7 cellular contexts compared by ENCODE assay signal in the genomic region with DNA sequence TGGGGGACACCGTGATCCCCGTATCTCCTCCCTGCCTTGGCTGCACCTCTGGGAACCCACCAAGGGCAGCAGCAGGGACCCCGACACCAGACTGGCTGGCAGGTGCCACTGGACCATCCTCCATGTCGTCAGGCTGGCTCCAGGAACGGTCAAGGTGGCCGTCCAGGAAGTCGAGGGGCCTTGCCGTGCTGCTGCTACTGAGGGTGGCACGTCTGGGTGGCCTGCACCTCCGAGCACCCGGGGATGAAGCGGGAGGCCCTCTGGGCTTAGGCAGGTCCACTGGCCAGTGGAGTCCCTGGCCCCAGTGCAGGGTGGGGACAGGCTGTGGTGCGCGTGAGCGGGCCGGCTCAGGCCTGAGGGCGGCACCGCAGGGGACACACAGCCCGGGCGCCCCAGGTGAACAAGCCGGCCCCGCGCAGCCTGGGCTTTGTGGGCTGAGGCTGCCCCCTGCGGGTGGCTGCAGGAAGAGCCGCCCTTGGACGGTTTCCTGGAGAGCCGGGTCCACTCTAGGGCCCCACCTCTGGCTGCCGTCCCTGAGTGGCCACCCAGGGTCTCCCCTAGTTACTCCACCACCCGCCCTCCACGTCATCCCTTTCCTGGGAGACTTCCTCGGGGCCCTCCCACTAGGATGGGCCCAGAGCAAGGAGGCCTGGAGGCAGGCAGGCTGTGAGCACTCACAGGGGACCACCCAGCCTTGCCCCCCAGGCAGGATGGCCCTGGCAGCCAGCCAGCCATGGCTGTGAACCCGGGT. TPM values are rescaled to one million over a fixed set of nuclear protein-coding genes. Genes with fewer than 3 reads are reported as not detected.
DNase-seq lines count a peak whose midpoint lies in the region; ATAC-seq and TF ChIP-seq lines count a peak whose summit lies in the region.

No MANE protein-coding gene starts in this region.

- no peak overlapping the region for H3K4me3 Mint-ChIP-seq in activated CD8-positive, alpha-beta memory T cell treated with anti-CD3 and anti-CD28 coated beads, Interleukin-2, amount 10 ng/mL, durations not matched to agents 7 days and 5 days
- no peak overlapping the region for H3K4me3 Mint-ChIP-seq in endothelial cell (ENCODE audit: unreplicated experiment)
- no peak overlapping the region for H3K4me3 Mint-ChIP-seq in naive B cell

- no peaks in the 10 kb centered on the region for H3K36me3 Mint-ChIP-seq in activated CD8-positive, alpha-beta memory T cell treated with anti-CD3 and anti-CD28 coated beads, Interleukin-2, amount 10 ng/mL, durations not matched to agents 7 days and 5 days
- H3K36me3 Mint-ChIP-seq in endothelial cell (ENCODE audit: low read depth, unreplicated experiment) (peaks cover 8% of the 10 kb centered on the region), naive B cell (no peaks in the 10 kb centered on the region)

- ATAC-seq in activated CD8-positive, alpha-beta memory T cell treated with anti-CD3 and anti-CD28 coated beads, Interleukin-2, amount 10 ng/mL, durations not matched to agents 7 days and 5 days, result peak; percentile 63
- peak; percentile 78 to 80 for ATAC-seq in naive B cell (ENCODE audit: low read depth in 2 of 2)

- H3K4me1 Mint-ChIP-seq in activated CD8-positive, alpha-beta memory T cell treated with anti-CD3 and anti-CD28 coated beads, Interleukin-2, amount 10 ng/mL, durations not matched to agents 7 days and 5 days, result no peaks in the 10 kb centered on the region
- H3K4me1 Mint-ChIP-seq in endothelial cell (ENCODE audit: unreplicated experiment) (peaks cover 8% of the 10 kb centered on the region), naive B cell (peaks cover 0 to 4% (median 0%) of the 10 kb centered on the region in 3 donors)

- CTCF ChIA-PET in activated CD8-positive, alpha-beta memory T cell treated with anti-CD3 and anti-CD28 coated beads, Interleukin-2, amount 10 ng/mL, durations not matched to agents 7 days and 5 days (lab: Charles Lee), result no interaction called here

- peak; percentile 32 for DNase-seq in NCI-H1092 (lab: John Stamatoyannopoulos, UW)
- peak; percentile 72 for DNase-seq in activated CD8-positive, alpha-beta memory T cell treated with anti-CD3 and anti-CD28 coated beads, Interleukin-2, amount 10 ng/mL, durations not matched to agents 7 days and 5 days
- peak; percentile 85 for DNase-seq in endothelial cell (ENCODE audit: low spot score)
- DNase-seq in naive B cell, result peak; percentile 59
- peak; percentile 88 for DNase-seq in stomach
- no peak for DNase-seq in SKM-1 (lab: John Stamatoyannopoulos, UW; ENCODE audit: unreplicated experiment)

- peaks cover 50 to 74% (median 61%) of the 10 kb centered on the region in 4 donors for H3K4me1 ChIP-seq in stomach

- H3K27ac ChIP-seq in stomach, result peak overlapping the region; percentile 34 to 77 (median 67)

- no peak for TF ChIP-seq EP300 in stomach (IDR thresholded peaks at IDR 0.05)

- 18 to 33% (median 21%) methylated on average over 8 to 32 of the region's 32 CpGs for WGBS in stomach, 5 donors

- no peak for TF ChIP-seq POLR2A in stomach (IDR thresholded peaks at IDR 0.05)

- no peak overlapping the region for H3K4me3 ChIP-seq in stomach

- TF ChIP-seq CTCF in GM12873 (IDR thresholded peaks at IDR 0.05; ENCODE audit: insufficient read depth, low read depth, low read length, missing control alignments) (peak; percentile 90), endothelial cell (IDR thresholded peaks at IDR 0.05; ENCODE audit: unreplicated experiment) (peak; percentile 72), stomach (IDR thresholded peaks at IDR 0.05) (peak in 5 of 7 experiments; percentile 80 to 93 (median 91))

- no peaks in the 10 kb centered on the region for H3K9me3 ChIP-seq in stomach

- peaks cover 0 to 43% (median 3%) of the 10 kb centered on the region in 3 donors for H3K27me3 ChIP-seq in stomach

- H3K36me3 ChIP-seq in stomach, result peaks cover 0 to 45% (median 43%) of the 10 kb centered on the region in 4 donors

- no peak overlapping the region for H3K27ac Mint-ChIP-seq in activated CD8-positive, alpha-beta memory T cell treated with anti-CD3 and anti-CD28 coated beads, Interleukin-2, amount 10 ng/mL, durations not matched to agents 7 days and 5 days
- H3K27ac Mint-ChIP-seq in endothelial cell (ENCODE audit: unreplicated experiment) (no peak overlapping the region), naive B cell (no peak overlapping the region)

- intact Hi-C loops in stomach (cut with DNase I; ENCODE audit: low total_unique reads), result loop anchor here (10.0 kb wide), 1 partner anchor 83 kb away; no protein-coding TSS in a partner anchor

- H3K27me3 Mint-ChIP-seq in activated CD8-positive, alpha-beta memory T cell treated with anti-CD3 and anti-CD28 coated beads, Interleukin-2, amount 10 ng/mL, durations not matched to agents 7 days and 5 days, result no peaks in the 10 kb centered on the region
- H3K27me3 Mint-ChIP-seq in endothelial cell (ENCODE audit: unreplicated experiment) (peaks cover 12% of the 10 kb centered on the region), naive B cell (peaks cover 0 to 9% (median 0%) of the 10 kb centered on the region in 3 donors)

- no peaks in the 10 kb centered on the region for H3K9me3 Mint-ChIP-seq in activated CD8-positive, alpha-beta memory T cell treated with anti-CD3 and anti-CD28 coated beads, Interleukin-2, amount 10 ng/mL, durations not matched to agents 7 days and 5 days (ENCODE audit: low read depth)
- H3K9me3 Mint-ChIP-seq in endothelial cell (ENCODE audit: unreplicated experiment), result no peaks in the 10 kb centered on the region
- H3K9me3 Mint-ChIP-seq in naive B cell, result no peaks in the 10 kb centered on the region

RNA-seq across cellular contexts. Expression of gene ZC3H18, which starts 42.8 kb away (rescaled TPM):
- 10 to 100 TPM; 88.1 to 93.9 TPM for total RNA-seq in activated CD8-positive, alpha-beta memory T cell treated with anti-CD3 and anti-CD28 coated beads, Interleukin-2, amount 10 ng/mL, durations not matched to agents 7 days and 5 days
- 49.3 TPM for total RNA-seq in endothelial cell (ENCODE audit: unreplicated experiment)
- polyA plus RNA-seq in naive B cell (ENCODE audit: low read depth in 6 of 6), result 10 to 100 TPM in 2 of 6 donors, 1 to 10 TPM in 4; 2.5 to 21.7 (median 9.0) TPM
- total RNA-seq in stomach, result 100 to 1,000 TPM in 1 of 5 donors, 10 to 100 TPM in 4; 15.5 to 312 (median 23.9) TPM
- 10 to 100 TPM; 16.1 to 20.2 (median 16.7) TPM for polyA plus RNA-seq in stomach
